ENCODE assay signal across 33 cellular contexts in genomic region chr2:3122525-3122924, GRCh38.
"Had no signal": no experiment of that assay in that cellular context is flagged by ENCODE, and none has a peak within 500 bp of the region (broad histone marks: within the 10 kb centered on the region; RNA-seq: fewer than 3 reads in every experiment).

No MANE protein-coding gene starts in this region.

- H3K36me3 ChIP-seq: MG63 had no signal

- H3K9ac ChIP-seq: KMS-11 had no signal

- H3K9me3 ChIP-seq: MG63 had no signal

- H3K27me3 ChIP-seq: MG63 had no signal

- DNase-seq: Karpas-422, Kasumi-1, MG63, MM.1S, MV-4-11, NCI-H1048, NCI-H1092, NCI-H1092 treated with DMSO at 0.1 percent for 48 hours, NCI-H1105, NCI-H1105 treated with DMSO at 0.1 percent for 48 hours, NCI-H1417, NCI-H1417 treated with DMSO at 0.1 percent for 48 hours, NCI-H1436, NCI-H1436 treated with DMSO at 0.1 percent for 48 hours, NCI-H146, NCI-H1694, NCI-H1694 treated with DMSO at 0.1 percent for 48 hours, NCI-H187, NCI-H187 treated with DMSO at 0.1 percent for 48 hours, NCI-H1930, NCI-H2029, NCI-H2029 treated with DMSO at 0.1 percent for 48 hours, NCI-H2081 treated with DMSO at 0.1 percent for 48 hours, NCI-H2107, NCI-H2171, NCI-H2171 treated with DMSO at 0.1 percent for 48 hours, NCI-H2227 treated with DMSO at 0.1 percent for 48 hours, NCI-H226, NCI-H345, NCI-H446, NCI-H446 treated with DMSO at 0.1 percent for 48 hours, NCI-H510A had no signal

- H3K4me2 ChIP-seq: KMS-11 had no signal

- H3K27ac ChIP-seq: KMS-11 had no signal

- H3K4me3 ChIP-seq: MG63 had no signal
